ENCODE assay signal across 35 cellular contexts in genomic region chr11:65739022-65739421, GRCh38. TPM values are rescaled to one million over a fixed set of nuclear protein-coding genes. Genes with fewer than 3 reads are reported as not detected.
"Had no signal": no experiment of that assay in that cellular context is flagged by ENCODE, and none has a peak within 500 bp of the region (broad histone marks: within the 10 kb centered on the region; RNA-seq: fewer than 3 reads in every experiment).

No MANE protein-coding gene starts in this region.

- DNase-seq: activated B cell treated with CpG ODN at 0.5 μM for 24 hours; activated CD4-positive, alpha-beta memory T cell treated with anti-CD3 and anti-CD28 coated beads, Interleukin-2, amount 10 ng/mL, durations not matched to agents 7 days and 5 days; activated CD4-positive, alpha-beta T cell treated with anti-CD3 and anti-CD28 coated beads for 48 hours; activated CD4-positive, alpha-beta T cell treated with anti-CD3 and anti-CD28 coated beads, Interleukin-2, amount 10 ng/mL, durations not matched to agents 7 days and 5 days; activated CD4-positive, alpha-beta T cell treated with anti-CD3 and anti-CD28 coated beads, Interleukin-2, amount 50 U/mL, for 48 hours; activated CD4-positive, CD25-positive, alpha-beta regulatory T cell treated with anti-CD3 and anti-CD28 coated beads, Interleukin-2, amount 50 U/mL, for 72 hours; activated CD8-positive, alpha-beta memory T cell treated with anti-CD3 and anti-CD28 coated beads for 24 hours; activated CD8-positive, alpha-beta memory T cell treated with anti-CD3 and anti-CD28 coated beads, Interleukin-2, amount 10 ng/mL, durations not matched to agents 7 days and 5 days; activated CD8-positive, alpha-beta memory T cell treated with anti-CD3 and anti-CD28 coated beads, Interleukin-2, amount 50 U/mL, for 48 hours; activated CD8-positive, alpha-beta T cell treated with anti-CD3 and anti-CD28 coated beads, Interleukin-2, amount 10 ng/mL, durations not matched to agents 7 days and 5 days; activated effector memory CD4-positive, alpha-beta T cell treated with anti-CD3 and anti-CD28 coated beads, Interleukin-2, amount 50 U/mL, for 16 hours; activated gamma-delta T cell treated with Interleukin-2 at 50 U/mL for 16 hours; activated naive CD4-positive, alpha-beta T cell; activated naive CD4-positive, alpha-beta T cell treated with anti-CD3 and anti-CD28 coated beads for 36 hours; activated naive CD4-positive, alpha-beta T cell treated with anti-CD3 and anti-CD28 coated beads, Interleukin-2, amount 50 U/mL, for 16 hours; activated naive CD8-positive, alpha-beta T cell treated with anti-CD3 and anti-CD28 coated beads for 36 hours; activated T-cell treated with anti-CD3 and anti-CD28 coated beads, Interleukin-2, amount 50 U/mL, for 24 hours; activated T-cell treated with anti-CD3 and anti-CD28 coated beads, Interleukin-2, amount 50 U/mL, for 48 hours; adrenal gland; amniotic stem cell; aorta; body of pancreas; brain microvascular endothelial cell; central memory CD4-positive, alpha-beta T cell; SW 1271; T-helper 1 cell; T-helper 2 cell; T-helper 9 cell had no signal

- H3K4me1 ChIP-seq: adrenal gland, body of pancreas, breast epithelium had no signal

- H3K4me3 ChIP-seq: adrenal gland, body of pancreas, breast epithelium had no signal

- H3K36me3 Mint-ChIP-seq: activated naive CD8-positive, alpha-beta T cell treated with anti-CD3 and anti-CD28 coated beads for 36 hours had no signal

- H3K4me1 Mint-ChIP-seq: activated B cell treated with CpG ODN at 0.5 μM for 24 hours; activated CD4-positive, alpha-beta memory T cell treated with anti-CD3 and anti-CD28 coated beads, Interleukin-2, amount 10 ng/mL, durations not matched to agents 7 days and 5 days; activated CD4-positive, alpha-beta T cell treated with anti-CD3 and anti-CD28 coated beads, Interleukin-2, amount 10 ng/mL, durations not matched to agents 7 days and 5 days; activated CD8-positive, alpha-beta memory T cell treated with anti-CD3 and anti-CD28 coated beads, Interleukin-2, amount 10 ng/mL, durations not matched to agents 7 days and 5 days; activated naive CD8-positive, alpha-beta T cell treated with anti-CD3 and anti-CD28 coated beads for 36 hours; activated T-helper 17 cell treated with anti-CD3 and anti-CD28 coated beads, Interleukin-2, amount 50 U/mL, for 72 hours had no signal

- H3K4me3 Mint-ChIP-seq: activated B cell treated with CpG ODN at 0.5 μM for 24 hours; activated CD4-positive, alpha-beta memory T cell treated with anti-CD3 and anti-CD28 coated beads, Interleukin-2, amount 10 ng/mL, durations not matched to agents 7 days and 5 days; activated CD4-positive, alpha-beta T cell treated with anti-CD3 and anti-CD28 coated beads, Interleukin-2, amount 10 ng/mL, durations not matched to agents 7 days and 5 days; activated CD8-positive, alpha-beta memory T cell treated with anti-CD3 and anti-CD28 coated beads, Interleukin-2, amount 10 ng/mL, durations not matched to agents 7 days and 5 days; activated CD8-positive, alpha-beta T cell treated with anti-CD3 and anti-CD28 coated beads, Interleukin-2, amount 10 ng/mL, durations not matched to agents 7 days and 5 days; activated naive CD4-positive, alpha-beta T cell treated with anti-CD3 and anti-CD28 coated beads for 36 hours; activated naive CD8-positive, alpha-beta T cell treated with anti-CD3 and anti-CD28 coated beads for 36 hours; activated T-cell treated with anti-CD3 and anti-CD28 coated beads, Interleukin-2, amount 50 U/mL, for 24 hours; activated T-helper 17 cell treated with anti-CD3 and anti-CD28 coated beads, Interleukin-2, amount 50 U/mL, for 72 hours; T-helper 1 cell treated with Interleukin-12 subunit alpha and Interleukin-12 subunit beta and Interleukin-4 antibody, amounts not matched to agents 30 μg/mL and 1 μg/mL, for 36 hours; T-helper 2 cell treated with Interferon-gamma antibody and Interleukin-4, amounts not matched to agents 5 μg/mL and 100 μg/mL, for 36 hours had no signal

- H3K36me3 ChIP-seq: adrenal gland, brain microvascular endothelial cell, breast epithelium had no signal

- ATAC-seq: activated CD8-positive, alpha-beta memory T cell treated with anti-CD3 and anti-CD28 coated beads, Interleukin-2, amount 10 ng/mL, durations not matched to agents 7 days and 5 days; activated CD8-positive, alpha-beta T cell treated with anti-CD3 and anti-CD28 coated beads, Interleukin-2, amount 10 ng/mL, durations not matched to agents 7 days and 5 days; activated naive CD4-positive, alpha-beta T cell treated with anti-CD3 and anti-CD28 coated beads, Interleukin-2, amount 50 U/mL, for 72 hours; activated T-helper 17 cell treated with anti-CD3 and anti-CD28 coated beads, Interleukin-2, amount 50 U/mL, for 72 hours; body of pancreas had no signal

- H3K27ac Mint-ChIP-seq: activated B cell treated with CpG ODN at 0.5 μM for 24 hours; activated CD4-positive, alpha-beta memory T cell treated with anti-CD3 and anti-CD28 coated beads, Interleukin-2, amount 10 ng/mL, durations not matched to agents 7 days and 5 days; activated CD4-positive, alpha-beta T cell treated with anti-CD3 and anti-CD28 coated beads, Interleukin-2, amount 10 ng/mL, durations not matched to agents 7 days and 5 days; activated CD8-positive, alpha-beta memory T cell treated with anti-CD3 and anti-CD28 coated beads, Interleukin-2, amount 10 ng/mL, durations not matched to agents 7 days and 5 days; activated CD8-positive, alpha-beta T cell treated with anti-CD3 and anti-CD28 coated beads, Interleukin-2, amount 10 ng/mL, durations not matched to agents 7 days and 5 days; activated naive CD4-positive, alpha-beta T cell treated with anti-CD3 and anti-CD28 coated beads for 36 hours; activated naive CD4-positive, alpha-beta T cell treated with anti-CD3 and anti-CD28 coated beads, Interleukin-2, amount 50 U/mL, for 72 hours; activated naive CD8-positive, alpha-beta T cell treated with anti-CD3 and anti-CD28 coated beads for 36 hours; activated T-cell treated with anti-CD3 and anti-CD28 coated beads, Interleukin-2, amount 50 U/mL, for 24 hours; activated T-helper 17 cell treated with anti-CD3 and anti-CD28 coated beads, Interleukin-2, amount 50 U/mL, for 72 hours; T-helper 1 cell treated with Interleukin-12 subunit alpha and Interleukin-12 subunit beta and Interleukin-4 antibody, amounts not matched to agents 30 μg/mL and 1 μg/mL, for 36 hours; T-helper 2 cell treated with Interferon-gamma antibody and Interleukin-4, amounts not matched to agents 5 μg/mL and 100 μg/mL, for 36 hours had no signal

- H3K9me3 ChIP-seq: adrenal gland, body of pancreas, breast epithelium had no signal

- H3K27ac ChIP-seq: adrenal gland, body of pancreas, brain microvascular endothelial cell, breast epithelium, VCaP had no signal

- H3K27me3 Mint-ChIP-seq: activated T-helper 17 cell treated with anti-CD3 and anti-CD28 coated beads, Interleukin-2, amount 50 U/mL, for 72 hours had no signal

- H3K9me3 Mint-ChIP-seq: activated T-helper 17 cell treated with anti-CD3 and anti-CD28 coated beads, Interleukin-2, amount 50 U/mL, for 72 hours had no signal

- H3K27me3 ChIP-seq: adrenal gland, body of pancreas, brain microvascular endothelial cell, breast epithelium had no signal

RNA-seq across cellular contexts. Expression of gene OVOL1, which starts 47.8 kb away (rescaled TPM):
- total RNA-seq: activated CD4-positive, alpha-beta memory T cell treated with anti-CD3 and anti-CD28 coated beads, Interleukin-2, amount 10 ng/mL, durations not matched to agents 7 days and 5 days; activated CD4-positive, alpha-beta T cell treated with anti-CD3 and anti-CD28 coated beads, Interleukin-2, amount 10 ng/mL, durations not matched to agents 7 days and 5 days; activated CD8-positive, alpha-beta memory T cell treated with anti-CD3 and anti-CD28 coated beads, Interleukin-2, amount 10 ng/mL, durations not matched to agents 7 days and 5 days; activated naive CD4-positive, alpha-beta T cell treated with anti-CD3 and anti-CD28 coated beads for 36 hours; adrenal gland; aorta; cardiac septum had no signal
